1 cellular context compared by ENCODE assay signal in the genomic region with DNA sequence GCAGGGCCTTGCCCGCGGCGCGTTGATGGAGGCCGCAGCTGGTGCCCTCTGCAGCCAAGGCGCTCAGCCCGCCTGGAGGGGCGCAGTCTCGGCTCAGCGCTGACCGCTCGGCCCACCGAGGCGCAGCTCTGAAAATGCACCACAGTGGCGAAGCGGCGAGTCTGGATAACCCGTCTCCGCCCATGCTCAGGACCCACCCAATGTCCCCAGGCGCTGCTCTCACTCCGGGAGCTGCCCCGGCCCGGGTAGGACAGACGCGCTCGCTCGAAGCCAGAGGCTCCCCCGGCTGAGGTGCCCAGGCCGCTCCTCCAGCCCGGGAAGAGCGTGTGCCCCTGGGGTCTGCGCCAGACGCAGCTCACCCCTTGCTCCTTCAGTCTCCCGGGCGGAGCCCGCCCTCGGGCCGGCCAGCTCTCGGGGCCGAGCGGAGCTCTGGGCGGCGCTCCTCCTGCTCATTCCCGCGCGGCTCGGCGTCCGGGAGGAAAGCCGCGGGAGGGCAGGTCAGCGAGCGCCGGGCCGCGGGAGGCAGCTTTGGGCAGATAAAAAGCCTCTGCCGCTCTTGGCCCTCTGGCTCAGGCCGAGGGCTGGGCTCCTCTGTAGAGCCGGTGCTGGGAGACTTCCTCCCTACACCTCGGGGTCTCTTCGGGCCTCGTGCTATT.
TF ChIP-seq lines count a peak whose summit lies in the region.

No MANE protein-coding gene starts in this region.

TF ChIP-seq in HepG2, 621 proteins besides CTCF, POLR2A, EP300 and RAD21 (continued from another document and continues in another):
- no peak for TF ChIP-seq ZNF460 (CRISPR knock-in tag; IDR thresholded peaks at IDR 0.05; ENCODE audit: borderline replicate concordance)
- peak; percentile 88; the same call in 1 of the 2 replicates for TF ChIP-seq ZNF343 (CRISPR knock-in tag; IDR thresholded peaks at IDR 0.05)
- TF ChIP-seq PPARG (CRISPR knock-in tag; conservative IDR thresholded peaks at IDR 0.05), result no peak
- TF ChIP-seq, protein P1, sequence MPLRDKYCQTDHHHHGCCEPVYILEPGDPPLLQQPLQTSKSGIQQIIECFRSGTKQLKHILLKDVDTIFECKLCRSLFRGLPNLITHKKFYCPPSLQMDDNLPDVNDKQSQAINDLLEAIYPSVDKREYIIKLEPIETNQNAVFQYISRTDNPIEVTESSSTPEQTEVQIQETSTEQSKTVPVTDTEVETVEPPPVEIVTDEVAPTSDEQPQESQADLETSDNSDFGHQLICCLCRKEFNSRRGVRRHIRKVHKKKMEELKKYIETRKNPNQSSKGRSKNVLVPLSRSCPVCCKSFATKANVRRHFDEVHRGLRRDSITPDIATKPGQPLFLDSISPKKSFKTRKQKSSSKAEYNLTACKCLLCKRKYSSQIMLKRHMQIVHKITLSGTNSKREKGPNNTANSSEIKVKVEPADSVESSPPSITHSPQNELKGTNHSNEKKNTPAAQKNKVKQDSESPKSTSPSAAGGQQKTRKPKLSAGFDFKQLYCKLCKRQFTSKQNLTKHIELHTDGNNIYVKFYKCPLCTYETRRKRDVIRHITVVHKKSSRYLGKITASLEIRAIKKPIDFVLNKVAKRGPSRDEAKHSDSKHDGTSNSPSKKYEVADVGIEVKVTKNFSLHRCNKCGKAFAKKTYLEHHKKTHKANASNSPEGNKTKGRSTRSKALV (CRISPR knock-in tag; IDR thresholded peaks at IDR 0.05), result peak; percentile 99
- TF ChIP-seq, protein P2, sequence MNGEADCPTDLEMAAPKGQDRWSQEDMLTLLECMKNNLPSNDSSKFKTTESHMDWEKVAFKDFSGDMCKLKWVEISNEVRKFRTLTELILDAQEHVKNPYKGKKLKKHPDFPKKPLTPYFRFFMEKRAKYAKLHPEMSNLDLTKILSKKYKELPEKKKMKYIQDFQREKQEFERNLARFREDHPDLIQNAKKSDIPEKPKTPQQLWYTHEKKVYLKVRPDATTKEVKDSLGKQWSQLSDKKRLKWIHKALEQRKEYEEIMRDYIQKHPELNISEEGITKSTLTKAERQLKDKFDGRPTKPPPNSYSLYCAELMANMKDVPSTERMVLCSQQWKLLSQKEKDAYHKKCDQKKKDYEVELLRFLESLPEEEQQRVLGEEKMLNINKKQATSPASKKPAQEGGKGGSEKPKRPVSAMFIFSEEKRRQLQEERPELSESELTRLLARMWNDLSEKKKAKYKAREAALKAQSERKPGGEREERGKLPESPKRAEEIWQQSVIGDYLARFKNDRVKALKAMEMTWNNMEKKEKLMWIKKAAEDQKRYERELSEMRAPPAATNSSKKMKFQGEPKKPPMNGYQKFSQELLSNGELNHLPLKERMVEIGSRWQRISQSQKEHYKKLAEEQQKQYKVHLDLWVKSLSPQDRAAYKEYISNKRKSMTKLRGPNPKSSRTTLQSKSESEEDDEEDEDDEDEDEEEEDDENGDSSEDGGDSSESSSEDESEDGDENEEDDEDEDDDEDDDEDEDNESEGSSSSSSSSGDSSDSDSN (CRISPR knock-in tag; IDR thresholded peaks at IDR 0.05), result peak; percentile 95
- TF ChIP-seq, protein P3, sequence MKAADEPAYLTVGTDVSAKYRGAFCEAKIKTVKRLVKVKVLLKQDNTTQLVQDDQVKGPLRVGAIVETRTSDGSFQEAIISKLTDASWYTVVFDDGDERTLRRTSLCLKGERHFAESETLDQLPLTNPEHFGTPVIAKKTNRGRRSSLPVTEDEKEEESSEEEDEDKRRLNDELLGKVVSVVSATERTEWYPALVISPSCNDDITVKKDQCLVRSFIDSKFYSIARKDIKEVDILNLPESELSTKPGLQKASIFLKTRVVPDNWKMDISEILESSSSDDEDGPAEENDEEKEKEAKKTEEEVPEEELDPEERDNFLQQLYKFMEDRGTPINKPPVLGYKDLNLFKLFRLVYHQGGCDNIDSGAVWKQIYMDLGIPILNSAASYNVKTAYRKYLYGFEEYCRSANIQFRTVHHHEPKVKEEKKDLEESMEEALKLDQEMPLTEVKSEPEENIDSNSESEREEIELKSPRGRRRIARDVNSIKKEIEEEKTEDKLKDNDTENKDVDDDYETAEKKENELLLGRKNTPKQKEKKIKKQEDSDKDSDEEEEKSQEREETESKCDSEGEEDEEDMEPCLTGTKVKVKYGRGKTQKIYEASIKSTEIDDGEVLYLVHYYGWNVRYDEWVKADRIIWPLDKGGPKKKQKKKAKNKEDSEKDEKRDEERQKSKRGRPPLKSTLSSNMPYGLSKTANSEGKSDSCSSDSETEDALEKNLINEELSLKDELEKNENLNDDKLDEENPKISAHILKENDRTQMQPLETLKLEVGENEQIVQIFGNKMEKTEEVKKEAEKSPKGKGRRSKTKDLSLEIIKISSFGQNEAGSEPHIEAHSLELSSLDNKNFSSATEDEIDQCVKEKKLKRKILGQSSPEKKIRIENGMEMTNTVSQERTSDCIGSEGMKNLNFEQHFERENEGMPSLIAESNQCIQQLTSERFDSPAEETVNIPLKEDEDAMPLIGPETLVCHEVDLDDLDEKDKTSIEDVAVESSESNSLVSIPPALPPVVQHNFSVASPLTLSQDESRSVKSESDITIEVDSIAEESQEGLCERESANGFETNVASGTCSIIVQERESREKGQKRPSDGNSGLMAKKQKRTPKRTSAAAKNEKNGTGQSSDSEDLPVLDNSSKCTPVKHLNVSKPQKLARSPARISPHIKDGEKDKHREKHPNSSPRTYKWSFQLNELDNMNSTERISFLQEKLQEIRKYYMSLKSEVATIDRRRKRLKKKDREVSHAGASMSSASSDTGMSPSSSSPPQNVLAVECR (CRISPR knock-in tag; IDR thresholded peaks at IDR 0.05; ENCODE audit: borderline replicate concordance), result peak; percentile 37; the same call in 1 of the 2 replicates
- no peak for TF ChIP-seq RELA (CRISPR knock-in tag; IDR thresholded peaks at IDR 0.05)
- TF ChIP-seq, protein P4, sequence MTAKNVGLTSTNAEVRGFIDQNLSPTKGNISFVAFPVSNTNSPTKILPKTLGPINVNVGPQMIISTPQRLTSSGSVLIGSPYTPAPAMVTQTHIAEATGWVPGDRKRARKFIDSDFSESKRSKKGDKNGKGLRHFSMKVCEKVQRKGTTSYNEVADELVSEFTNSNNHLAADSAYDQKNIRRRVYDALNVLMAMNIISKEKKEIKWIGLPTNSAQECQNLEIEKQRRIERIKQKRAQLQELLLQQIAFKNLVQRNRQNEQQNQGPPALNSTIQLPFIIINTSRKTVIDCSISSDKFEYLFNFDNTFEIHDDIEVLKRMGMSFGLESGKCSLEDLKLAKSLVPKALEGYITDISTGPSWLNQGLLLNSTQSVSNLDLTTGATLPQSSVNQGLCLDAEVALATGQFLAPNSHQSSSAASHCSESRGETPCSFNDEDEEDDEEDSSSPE (CRISPR knock-in tag; IDR thresholded peaks at IDR 0.05), result peak; percentile 65; the same call in 1 of the 2 replicates
- no peak for TF ChIP-seq ZNF839 (CRISPR knock-in tag; IDR thresholded peaks at IDR 0.05; ENCODE audit: borderline replicate concordance)
- TF ChIP-seq KDM5B (CRISPR knock-in tag; IDR thresholded peaks at IDR 0.05; ENCODE audit: borderline replicate concordance), result no peak
- TF ChIP-seq, protein P5, sequence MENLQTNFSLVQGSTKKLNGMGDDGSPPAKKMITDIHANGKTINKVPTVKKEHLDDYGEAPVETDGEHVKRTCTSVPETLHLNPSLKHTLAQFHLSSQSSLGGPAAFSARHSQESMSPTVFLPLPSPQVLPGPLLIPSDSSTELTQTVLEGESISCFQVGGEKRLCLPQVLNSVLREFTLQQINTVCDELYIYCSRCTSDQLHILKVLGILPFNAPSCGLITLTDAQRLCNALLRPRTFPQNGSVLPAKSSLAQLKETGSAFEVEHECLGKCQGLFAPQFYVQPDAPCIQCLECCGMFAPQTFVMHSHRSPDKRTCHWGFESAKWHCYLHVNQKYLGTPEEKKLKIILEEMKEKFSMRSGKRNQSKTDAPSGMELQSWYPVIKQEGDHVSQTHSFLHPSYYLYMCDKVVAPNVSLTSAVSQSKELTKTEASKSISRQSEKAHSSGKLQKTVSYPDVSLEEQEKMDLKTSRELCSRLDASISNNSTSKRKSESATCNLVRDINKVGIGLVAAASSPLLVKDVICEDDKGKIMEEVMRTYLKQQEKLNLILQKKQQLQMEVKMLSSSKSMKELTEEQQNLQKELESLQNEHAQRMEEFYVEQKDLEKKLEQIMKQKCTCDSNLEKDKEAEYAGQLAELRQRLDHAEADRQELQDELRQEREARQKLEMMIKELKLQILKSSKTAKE (CRISPR knock-in tag; IDR thresholded peaks at IDR 0.05; ENCODE audit: borderline replicate concordance), result no peak
- TF ChIP-seq HNF4G (IDR thresholded peaks at IDR 0.05; ENCODE audit: borderline replicate concordance, low read depth, low read length), result no peak
- TF ChIP-seq HNF4G (CRISPR knock-in tag; IDR thresholded peaks at IDR 0.05; ENCODE audit: borderline replicate concordance, low read depth), result no peak
- TF ChIP-seq NCOR1 (IDR thresholded peaks at IDR 0.05; ENCODE audit: borderline replicate concordance, low read length), result no peak
- peak; percentile 86 for TF ChIP-seq ZNF274 (CRISPR knock-in tag; IDR thresholded peaks at IDR 0.05)
- no peak for TF ChIP-seq ZNF333 (CRISPR knock-in tag; IDR thresholded peaks at IDR 0.05; ENCODE audit: borderline replicate concordance)
- TF ChIP-seq, protein P6, sequence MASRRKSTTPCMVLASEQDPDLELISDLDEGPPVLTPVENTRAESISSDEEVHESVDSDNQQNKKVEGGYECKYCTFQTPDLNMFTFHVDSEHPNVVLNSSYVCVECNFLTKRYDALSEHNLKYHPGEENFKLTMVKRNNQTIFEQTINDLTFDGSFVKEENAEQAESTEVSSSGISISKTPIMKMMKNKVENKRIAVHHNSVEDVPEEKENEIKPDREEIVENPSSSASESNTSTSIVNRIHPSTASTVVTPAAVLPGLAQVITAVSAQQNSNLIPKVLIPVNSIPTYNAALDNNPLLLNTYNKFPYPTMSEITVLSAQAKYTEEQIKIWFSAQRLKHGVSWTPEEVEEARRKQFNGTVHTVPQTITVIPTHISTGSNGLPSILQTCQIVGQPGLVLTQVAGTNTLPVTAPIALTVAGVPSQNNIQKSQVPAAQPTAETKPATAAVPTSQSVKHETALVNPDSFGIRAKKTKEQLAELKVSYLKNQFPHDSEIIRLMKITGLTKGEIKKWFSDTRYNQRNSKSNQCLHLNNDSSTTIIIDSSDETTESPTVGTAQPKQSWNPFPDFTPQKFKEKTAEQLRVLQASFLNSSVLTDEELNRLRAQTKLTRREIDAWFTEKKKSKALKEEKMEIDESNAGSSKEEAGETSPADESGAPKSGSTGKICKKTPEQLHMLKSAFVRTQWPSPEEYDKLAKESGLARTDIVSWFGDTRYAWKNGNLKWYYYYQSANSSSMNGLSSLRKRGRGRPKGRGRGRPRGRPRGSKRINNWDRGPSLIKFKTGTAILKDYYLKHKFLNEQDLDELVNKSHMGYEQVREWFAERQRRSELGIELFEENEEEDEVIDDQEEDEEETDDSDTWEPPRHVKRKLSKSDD (CRISPR knock-in tag; IDR thresholded peaks at IDR 0.05; ENCODE audit: low read depth), result 0 out of 2 replicates have a peak, but pooled peaks have one; percentile 44
- no peak for TF ChIP-seq NKX3-1 (CRISPR knock-in tag; IDR thresholded peaks at IDR 0.05)
- TF ChIP-seq SETDB1 (CRISPR knock-in tag; IDR thresholded peaks at IDR 0.05; ENCODE audit: borderline replicate concordance), result no peak
- 0 out of 2 replicates have a peak, but pooled peaks have one; percentile 48 for TF ChIP-seq ZSCAN29 (CRISPR knock-in tag; conservative IDR thresholded peaks at IDR 0.05)
- TF ChIP-seq NONO (IDR thresholded peaks at IDR 0.05), result no peak
- peak; percentile 43; the same call in 1 of the 2 replicates for TF ChIP-seq NONO (CRISPR knock-in tag; conservative IDR thresholded peaks at IDR 0.05)
- TF ChIP-seq MTF2 (CRISPR knock-in tag; IDR thresholded peaks at IDR 0.05; ENCODE audit: borderline replicate concordance), result peak; percentile 81
- TF ChIP-seq, protein P7, sequence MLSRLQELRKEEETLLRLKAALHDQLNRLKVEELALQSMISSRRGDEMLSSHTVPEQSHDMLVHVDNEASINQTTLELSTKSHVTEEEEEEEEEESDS (CRISPR knock-in tag; IDR thresholded peaks at IDR 0.05; ENCODE audit: borderline replicate concordance), result no peak
- TF ChIP-seq U2AF2 (IDR thresholded peaks at IDR 0.05; ENCODE audit: low read depth, low read length), result no peak
- no peak for TF ChIP-seq ZBTB20 (CRISPR knock-in tag; IDR thresholded peaks at IDR 0.05; ENCODE audit: borderline replicate concordance, low read depth)
- no peak for TF ChIP-seq RFXANK (CRISPR knock-in tag; IDR thresholded peaks at IDR 0.05)
- TF ChIP-seq IKZF1 (IDR thresholded peaks at IDR 0.05), result no peak
- TF ChIP-seq, protein P8, sequence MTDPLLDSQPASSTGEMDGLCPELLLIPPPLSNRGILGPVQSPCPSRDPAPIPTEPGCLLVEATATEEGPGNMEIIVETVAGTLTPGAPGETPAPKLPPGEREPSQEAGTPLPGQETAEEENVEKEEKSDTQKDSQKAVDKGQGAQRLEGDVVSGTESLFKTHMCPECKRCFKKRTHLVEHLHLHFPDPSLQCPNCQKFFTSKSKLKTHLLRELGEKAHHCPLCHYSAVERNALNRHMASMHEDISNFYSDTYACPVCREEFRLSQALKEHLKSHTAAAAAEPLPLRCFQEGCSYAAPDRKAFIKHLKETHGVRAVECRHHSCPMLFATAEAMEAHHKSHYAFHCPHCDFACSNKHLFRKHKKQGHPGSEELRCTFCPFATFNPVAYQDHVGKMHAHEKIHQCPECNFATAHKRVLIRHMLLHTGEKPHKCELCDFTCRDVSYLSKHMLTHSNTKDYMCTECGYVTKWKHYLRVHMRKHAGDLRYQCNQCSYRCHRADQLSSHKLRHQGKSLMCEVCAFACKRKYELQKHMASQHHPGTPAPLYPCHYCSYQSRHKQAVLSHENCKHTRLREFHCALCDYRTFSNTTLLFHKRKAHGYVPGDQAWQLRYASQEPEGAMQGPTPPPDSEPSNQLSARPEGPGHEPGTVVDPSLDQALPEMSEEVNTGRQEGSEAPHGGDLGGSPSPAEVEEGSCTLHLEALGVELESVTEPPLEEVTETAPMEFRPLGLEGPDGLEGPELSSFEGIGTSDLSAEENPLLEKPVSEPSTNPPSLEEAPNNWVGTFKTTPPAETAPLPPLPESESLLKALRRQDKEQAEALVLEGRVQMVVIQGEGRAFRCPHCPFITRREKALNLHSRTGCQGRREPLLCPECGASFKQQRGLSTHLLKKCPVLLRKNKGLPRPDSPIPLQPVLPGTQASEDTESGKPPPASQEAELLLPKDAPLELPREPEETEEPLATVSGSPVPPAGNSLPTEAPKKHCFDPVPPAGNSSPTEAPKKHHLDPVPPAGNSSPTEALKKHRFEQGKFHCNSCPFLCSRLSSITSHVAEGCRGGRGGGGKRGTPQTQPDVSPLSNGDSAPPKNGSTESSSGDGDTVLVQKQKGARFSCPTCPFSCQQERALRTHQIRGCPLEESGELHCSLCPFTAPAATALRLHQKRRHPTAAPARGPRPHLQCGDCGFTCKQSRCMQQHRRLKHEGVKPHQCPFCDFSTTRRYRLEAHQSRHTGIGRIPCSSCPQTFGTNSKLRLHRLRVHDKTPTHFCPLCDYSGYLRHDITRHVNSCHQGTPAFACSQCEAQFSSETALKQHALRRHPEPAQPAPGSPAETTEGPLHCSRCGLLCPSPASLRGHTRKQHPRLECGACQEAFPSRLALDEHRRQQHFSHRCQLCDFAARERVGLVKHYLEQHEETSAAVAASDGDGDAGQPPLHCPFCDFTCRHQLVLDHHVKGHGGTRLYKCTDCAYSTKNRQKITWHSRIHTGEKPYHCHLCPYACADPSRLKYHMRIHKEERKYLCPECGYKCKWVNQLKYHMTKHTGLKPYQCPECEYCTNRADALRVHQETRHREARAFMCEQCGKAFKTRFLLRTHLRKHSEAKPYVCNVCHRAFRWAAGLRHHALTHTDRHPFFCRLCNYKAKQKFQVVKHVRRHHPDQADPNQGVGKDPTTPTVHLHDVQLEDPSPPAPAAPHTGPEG (CRISPR knock-in tag; IDR thresholded peaks at IDR 0.05), result peak; percentile 65; the same call in 1 of the 2 replicates
- no peak for TF ChIP-seq TBL1XR1 (IDR thresholded peaks at IDR 0.05; ENCODE audit: borderline replicate concordance, low read length, partially characterized antibody)
- no peak for TF ChIP-seq RCOR2 (CRISPR knock-in tag; IDR thresholded peaks at IDR 0.05)
- TF ChIP-seq ZKSCAN8 (CRISPR knock-in tag; IDR thresholded peaks at IDR 0.05; ENCODE audit: borderline replicate concordance), result no peak
- TF ChIP-seq HOXD1 (CRISPR knock-in tag; IDR thresholded peaks at IDR 0.05), result no peak; the same call in 1 of the 2 replicates
- TF ChIP-seq ARID2 (CRISPR knock-in tag; IDR thresholded peaks at IDR 0.05; ENCODE audit: borderline replicate concordance), result peak; percentile 43; the same call in 1 of the 2 replicates
